In the genomic region with DNA sequence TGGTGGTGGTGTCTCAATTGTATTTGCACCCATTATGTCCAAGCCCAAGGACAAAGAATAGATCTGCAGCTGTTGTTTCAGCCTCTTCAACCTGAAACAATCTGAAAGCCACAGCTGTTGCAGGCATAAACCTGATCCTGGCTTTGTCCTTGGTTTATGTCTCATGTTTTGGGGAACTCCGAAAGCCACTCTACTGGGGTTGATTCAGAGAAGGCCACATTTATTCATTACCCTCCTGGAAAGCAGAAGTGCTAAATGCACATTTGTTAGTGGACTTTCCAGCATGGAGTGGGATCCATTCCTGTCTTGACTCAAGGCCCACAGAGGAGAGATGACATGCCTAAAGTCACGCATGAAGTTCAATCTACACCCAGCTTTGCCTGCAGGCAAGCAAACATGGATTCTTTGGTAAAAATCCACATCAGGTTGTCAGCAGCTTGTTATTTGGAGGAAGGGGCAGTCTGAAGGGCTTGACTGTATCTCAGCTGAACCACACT, we compare ENCODE assay signal across 8 cellular contexts.
DNase-seq lines count a peak whose midpoint lies in the region; ATAC-seq lines count a peak whose summit lies in the region.

No MANE protein-coding gene starts in this region.

- peak; percentile 16 for DNase-seq in medulla oblongata (ENCODE audit: extremely low spot score)
- DNase-seq in cerebellar nuclear complex (lab: John Stamatoyannopoulos, UW) = no peak
- no peak for DNase-seq in NCI-H2107 treated with DMSO at 0.1 percent for 48 hours (lab: John Stamatoyannopoulos, UW; ENCODE audit: unreplicated experiment)
- no peak for DNase-seq in stimulated activated naive CD4-positive, alpha-beta T cell treated with Interleukin-2 at 50 U/mL for 16 hours (lab: John Stamatoyannopoulos, UW)

- ATAC-seq in GM18499 (IDR thresholded peaks at IDR 0.05; ENCODE audit: insufficient read depth, unreplicated experiment) (peak; percentile 38), GM19455 (IDR thresholded peaks at IDR 0.05; ENCODE audit: unreplicated experiment) (peak; percentile 67), HG03460 (IDR thresholded peaks at IDR 0.05; ENCODE audit: unreplicated experiment) (peak; percentile 46), HG03175 (IDR thresholded peaks at IDR 0.05; ENCODE audit: unreplicated experiment) (no peak)
